Comparison of ENCODE assay signal across 1 cellular context in the genomic region with DNA sequence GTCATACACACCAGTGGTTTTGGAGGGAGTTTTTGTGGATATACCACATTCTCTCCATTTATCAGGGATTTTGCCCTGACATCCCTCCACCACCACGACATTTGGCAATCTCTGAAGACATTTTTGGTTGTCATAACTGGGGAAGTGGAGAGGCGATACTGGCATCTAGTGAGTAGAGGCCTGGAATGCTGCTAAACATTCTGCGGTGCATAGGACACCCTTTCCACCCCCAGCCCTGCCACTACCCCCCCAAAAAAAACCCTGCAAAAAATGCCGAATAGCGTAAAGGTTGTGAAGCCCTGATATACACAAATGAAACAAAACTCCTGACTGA.
TF ChIP-seq lines count a peak whose summit lies in the region.

No MANE protein-coding gene starts in this region.

TF ChIP-seq in SK-N-SH, 30 proteins besides CTCF, POLR2A, EP300 and RAD21 (continued from another document):
- TF ChIP-seq, protein P1, sequence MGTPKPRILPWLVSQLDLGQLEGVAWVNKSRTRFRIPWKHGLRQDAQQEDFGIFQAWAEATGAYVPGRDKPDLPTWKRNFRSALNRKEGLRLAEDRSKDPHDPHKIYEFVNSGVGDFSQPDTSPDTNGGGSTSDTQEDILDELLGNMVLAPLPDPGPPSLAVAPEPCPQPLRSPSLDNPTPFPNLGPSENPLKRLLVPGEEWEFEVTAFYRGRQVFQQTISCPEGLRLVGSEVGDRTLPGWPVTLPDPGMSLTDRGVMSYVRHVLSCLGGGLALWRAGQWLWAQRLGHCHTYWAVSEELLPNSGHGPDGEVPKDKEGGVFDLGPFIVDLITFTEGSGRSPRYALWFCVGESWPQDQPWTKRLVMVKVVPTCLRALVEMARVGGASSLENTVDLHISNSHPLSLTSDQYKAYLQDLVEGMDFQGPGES (IDR thresholded peaks at IDR 0.05; ENCODE audit: low read depth, low read length), result no peak
- TF ChIP-seq, protein P2, sequence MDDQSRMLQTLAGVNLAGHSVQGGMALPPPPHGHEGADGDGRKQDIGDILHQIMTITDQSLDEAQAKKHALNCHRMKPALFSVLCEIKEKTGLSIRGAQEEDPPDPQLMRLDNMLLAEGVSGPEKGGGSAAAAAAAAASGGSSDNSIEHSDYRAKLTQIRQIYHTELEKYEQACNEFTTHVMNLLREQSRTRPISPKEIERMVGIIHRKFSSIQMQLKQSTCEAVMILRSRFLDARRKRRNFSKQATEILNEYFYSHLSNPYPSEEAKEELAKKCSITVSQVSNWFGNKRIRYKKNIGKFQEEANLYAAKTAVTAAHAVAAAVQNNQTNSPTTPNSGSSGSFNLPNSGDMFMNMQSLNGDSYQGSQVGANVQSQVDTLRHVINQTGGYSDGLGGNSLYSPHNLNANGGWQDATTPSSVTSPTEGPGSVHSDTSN (IDR thresholded peaks at IDR 0.05), result no peak
- no peak for TF ChIP-seq MXI1 (IDR thresholded peaks at IDR 0.05; ENCODE audit: low read depth, low read length)
- TF ChIP-seq RCOR1 (IDR thresholded peaks at IDR 0.05; ENCODE audit: low read length), result no peak
- no peak for TF ChIP-seq TCF12 (IDR thresholded peaks at IDR 0.05)
- no peak for TF ChIP-seq GABPA (IDR thresholded peaks at IDR 0.05; ENCODE audit: low read depth)
- no peak for TF ChIP-seq SIN3A (IDR thresholded peaks at IDR 0.05; ENCODE audit: borderline replicate concordance, low read depth, low read length)
- TF ChIP-seq, protein P3, sequence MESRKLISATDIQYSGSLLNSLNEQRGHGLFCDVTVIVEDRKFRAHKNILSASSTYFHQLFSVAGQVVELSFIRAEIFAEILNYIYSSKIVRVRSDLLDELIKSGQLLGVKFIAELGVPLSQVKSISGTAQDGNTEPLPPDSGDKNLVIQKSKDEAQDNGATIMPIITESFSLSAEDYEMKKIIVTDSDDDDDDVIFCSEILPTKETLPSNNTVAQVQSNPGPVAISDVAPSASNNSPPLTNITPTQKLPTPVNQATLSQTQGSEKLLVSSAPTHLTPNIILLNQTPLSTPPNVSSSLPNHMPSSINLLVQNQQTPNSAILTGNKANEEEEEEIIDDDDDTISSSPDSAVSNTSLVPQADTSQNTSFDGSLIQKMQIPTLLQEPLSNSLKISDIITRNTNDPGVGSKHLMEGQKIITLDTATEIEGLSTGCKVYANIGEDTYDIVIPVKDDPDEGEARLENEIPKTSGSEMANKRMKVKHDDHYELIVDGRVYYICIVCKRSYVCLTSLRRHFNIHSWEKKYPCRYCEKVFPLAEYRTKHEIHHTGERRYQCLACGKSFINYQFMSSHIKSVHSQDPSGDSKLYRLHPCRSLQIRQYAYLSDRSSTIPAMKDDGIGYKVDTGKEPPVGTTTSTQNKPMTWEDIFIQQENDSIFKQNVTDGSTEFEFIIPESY (IDR thresholded peaks at IDR 0.05; ENCODE audit: borderline replicate concordance, low read depth), result no peak
TF ChIP-seq in SK-N-SH: peak in this region for 0.
